9 cellular contexts compared by ENCODE assay signal in genomic region chr10:110008518-110009339, GRCh38. TPM values are rescaled to one million over a fixed set of nuclear protein-coding genes. Genes with fewer than 3 reads are reported as not detected.
A peak's percentile ranks its signal among the peaks of the same experiment; 100 is the strongest.
DNase-seq lines count a peak whose midpoint lies in the region; ATAC-seq and TF ChIP-seq lines count a peak whose summit lies in the region.
"Had no signal": no experiment of that assay in that cellular context is flagged by ENCODE, and none has a peak within 500 bp of the region (broad histone marks: within the 10 kb centered on the region; RNA-seq: fewer than 3 reads in every experiment).

No MANE protein-coding gene starts in this region.

- H3K27ac Mint-ChIP-seq in activated T-helper 2 cell treated with anti-CD3 and anti-CD28 coated beads, Interferon-gamma antibody, Interleukin-2, Interleukin-4, amounts not matched to agents 10 μg/mL and 5 μg/mL and 100 μg/mL, durations not matched to agents 14 hours and 24 hours and 36 hours: peak overlapping the region; percentile 89
- H3K27ac Mint-ChIP-seq: activated B cell treated with CpG ODN at 0.5 μM for 24 hours had no signal

- peak overlapping the region; percentile 83 for H3K9ac ChIP-seq in NT2/D1 (ENCODE audit: insufficient read length, low read depth)

- WGBS in gastroesophageal sphincter (ENCODE audit: low coverage in 1 of 2), 2 donors: 2 to 10% methylated on average over 7 to 15 of the region's 30 CpGs
- 6 to 9% (median 7%) methylated on average over 30 of the region's 30 CpGs for WGBS in psoas muscle, 3 donors

- H3K27me3 Mint-ChIP-seq in activated T-helper 2 cell treated with anti-CD3 and anti-CD28 coated beads, Interferon-gamma antibody, Interleukin-2, Interleukin-4, amounts not matched to agents 10 μg/mL and 5 μg/mL and 100 μg/mL, durations not matched to agents 14 hours and 24 hours and 36 hours (ENCODE audit: low read depth): peaks cover 2% of the 10 kb centered on the region
- H3K27me3 Mint-ChIP-seq: activated B cell treated with CpG ODN at 0.5 μM for 24 hours had no signal

- ATAC-seq in gastroesophageal sphincter (no peak), psoas muscle (peak; percentile 6 to 25 (median 8)), HG03457 (IDR thresholded peaks at IDR 0.05; ENCODE audit: unreplicated experiment) (no peak)

- peaks cover 41% of the 10 kb centered on the region for H3K4me1 Mint-ChIP-seq in activated T-helper 2 cell treated with anti-CD3 and anti-CD28 coated beads, Interferon-gamma antibody, Interleukin-2, Interleukin-4, amounts not matched to agents 10 μg/mL and 5 μg/mL and 100 μg/mL, durations not matched to agents 14 hours and 24 hours and 36 hours (ENCODE audit: low read depth)

- H3K27me3 ChIP-seq in NT2/D1 (ENCODE audit: insufficient read depth, insufficient read length) (peaks cover 15% of the 10 kb centered on the region), gastroesophageal sphincter (no peaks in the 10 kb centered on the region), psoas muscle (ENCODE audit: insufficient read depth in 3 of 3, low read length in 2 of 3) (no peaks in the 10 kb centered on the region)

- peak overlapping the region; percentile 54 to 93 (median 89) for H3K27ac ChIP-seq in gastroesophageal sphincter
- H3K27ac ChIP-seq in psoas muscle: peak overlapping the region; percentile 83

- H3K9me3 Mint-ChIP-seq in activated T-helper 2 cell treated with anti-CD3 and anti-CD28 coated beads, Interferon-gamma antibody, Interleukin-2, Interleukin-4, amounts not matched to agents 10 μg/mL and 5 μg/mL and 100 μg/mL, durations not matched to agents 14 hours and 24 hours and 36 hours: no peaks in the 10 kb centered on the region
- H3K9me3 Mint-ChIP-seq: activated B cell treated with CpG ODN at 0.5 μM for 24 hours had no signal

- intact Hi-C loops in activated T-helper 2 cell treated with anti-CD3 and anti-CD28 coated beads, Interferon-gamma antibody, Interleukin-2, Interleukin-4, amounts not matched to agents 10 μg/mL and 5 μg/mL and 100 μg/mL, durations not matched to agents 14 hours and 24 hours and 36 hours (cut with micrococcal nuclease): loop anchor here (2.0 to 5.0 kb wide), 4 partner anchors 86 to 219 kb away; partner anchors contain the start of gene XPNPEP1
- intact Hi-C loops in psoas muscle (cut with DNase I): loop anchor here (2.0 to 5.0 kb wide), 4 partner anchors 64 to 126 kb away; partner anchors contain the start of gene XPNPEP1 (in 1 of the 2)

- H3K4me3 ChIP-seq in HFF-Myc (replicated peaks; ENCODE audit: low read depth, low read length) (peak overlapping the region; percentile 80), NT2/D1 (ENCODE audit: insufficient read length, low read depth) (peak overlapping the region; percentile 73), gastroesophageal sphincter (peak overlapping the region; percentile 88 to 91), psoas muscle (peak overlapping the region; percentile 99)

- peak overlapping the region; percentile 92 for H3K4me3 Mint-ChIP-seq in activated T-helper 2 cell treated with anti-CD3 and anti-CD28 coated beads, Interferon-gamma antibody, Interleukin-2, Interleukin-4, amounts not matched to agents 10 μg/mL and 5 μg/mL and 100 μg/mL, durations not matched to agents 14 hours and 24 hours and 36 hours (ENCODE audit: low read depth)
- H3K4me3 Mint-ChIP-seq: activated B cell treated with CpG ODN at 0.5 μM for 24 hours had no signal

- DNase-seq in ELF-1 (ENCODE audit: low read depth, low spot score): peak; percentile 66
- DNase-seq in HFF-Myc (ENCODE audit: extremely low read depth, low read depth): no peak
- no peak for DNase-seq in NT2/D1 (ENCODE audit: low read depth, low spot score)
- peak; percentile 33 for DNase-seq in activated T-helper 2 cell treated with anti-CD3 and anti-CD28 coated beads, Interferon-gamma antibody, Interleukin-2, Interleukin-4, amounts not matched to agents 10 μg/mL and 5 μg/mL and 100 μg/mL, durations not matched to agents 14 hours and 24 hours and 36 hours (ENCODE audit: low spot score)
- DNase-seq in psoas muscle: peak in 1 of 2 donors; percentile 15
- no peak for DNase-seq in occipital lobe (lab: John Stamatoyannopoulos, UW)
- DNase-seq: activated B cell treated with CpG ODN at 0.5 μM for 24 hours had no signal

- TF ChIP-seq CTCF in HFF-Myc (IDR thresholded peaks at IDR 0.05; ENCODE audit: low read depth, low read length, missing control alignments) (no peak), gastroesophageal sphincter (IDR thresholded peaks at IDR 0.05) (peak in 1 of 4 experiments; percentile 17), psoas muscle (IDR thresholded peaks at IDR 0.05) (no peak)

- H3K9me3 ChIP-seq in NT2/D1 (ENCODE audit: insufficient read depth, low read length): no peaks in the 10 kb centered on the region
- no peaks in the 10 kb centered on the region for H3K9me3 ChIP-seq in gastroesophageal sphincter
- no peaks in the 10 kb centered on the region for H3K9me3 ChIP-seq in psoas muscle

- no peaks in the 10 kb centered on the region for H3K36me3 Mint-ChIP-seq in activated T-helper 2 cell treated with anti-CD3 and anti-CD28 coated beads, Interferon-gamma antibody, Interleukin-2, Interleukin-4, amounts not matched to agents 10 μg/mL and 5 μg/mL and 100 μg/mL, durations not matched to agents 14 hours and 24 hours and 36 hours (ENCODE audit: low read depth)

- H3K4me1 ChIP-seq in NT2/D1 (ENCODE audit: insufficient read depth, insufficient read length) (peaks cover 2% of the 10 kb centered on the region), gastroesophageal sphincter (peaks cover 0 to 48% (median 3%) of the 10 kb centered on the region in 3 donors), psoas muscle (peaks cover 25% of the 10 kb centered on the region)

- no peak for TF ChIP-seq EP300 in gastroesophageal sphincter (IDR thresholded peaks at IDR 0.05)

- no peak for TF ChIP-seq POLR2A in gastroesophageal sphincter (IDR thresholded peaks at IDR 0.05)

- no peaks in the 10 kb centered on the region for H3K36me3 ChIP-seq in NT2/D1 (ENCODE audit: insufficient read depth, insufficient read length, low read length)
- no peaks in the 10 kb centered on the region for H3K36me3 ChIP-seq in gastroesophageal sphincter
- H3K36me3 ChIP-seq in psoas muscle (ENCODE audit: insufficient read depth in 1 of 2, low read depth in 1 of 2): no peaks in the 10 kb centered on the region

RNA-seq across cellular contexts. Expression of gene ADD3, which starts 0.9 kb away (rescaled TPM):
- 37.8 and 47.4 TPM in 2 replicates for total RNA-seq in activated T-helper 2 cell treated with anti-CD3 and anti-CD28 coated beads, Interferon-gamma antibody, Interleukin-2, Interleukin-4, amounts not matched to agents 10 μg/mL and 5 μg/mL and 100 μg/mL, durations not matched to agents 14 hours and 24 hours and 36 hours
- total RNA-seq in gastroesophageal sphincter: 100 to 1,000 TPM in 2 of 4 donors, 10 to 100 TPM in 2; 50.3 to 277 (median 118) TPM
- total RNA-seq in psoas muscle: 10 to 100 TPM in 3 of 4 donors, 1 to 10 TPM in 1; 8.0 to 26.3 (median 14.0) TPM
- 10 to 100 TPM in 1 of 3 donors, 1 to 10 TPM in 2; 4.2 to 24.4 (median 5.9) TPM for polyA plus RNA-seq in psoas muscle
- total RNA-seq in occipital lobe: 109 TPM

Comparison
In these comparisons a context has a peak if more than half of its experiments do, and no peak if none do; other contexts are left out.
1. DNase-seq: peak in ELF-1 (single experiment) and activated T-helper 2 cell treated with anti-CD3 and anti-CD28 coated beads, Interferon-gamma antibody, Interleukin-2, Interleukin-4, amounts not matched to agents 10 μg/mL and 5 μg/mL and 100 μg/mL, durations not matched to agents 14 hours and 24 hours and 36 hours (single experiment); none in HFF-Myc (single experiment), NT2/D1 (single experiment) and occipital lobe (single experiment).
2. ATAC-seq: peak in psoas muscle (4 of 4); none in gastroesophageal sphincter (single experiment) and HG03457 (single experiment).
3. Peak in every context shown above with its lines, with median percentiles within 50 percentile points of each other: H3K4me3 ChIP-seq.